In the genomic region with DNA sequence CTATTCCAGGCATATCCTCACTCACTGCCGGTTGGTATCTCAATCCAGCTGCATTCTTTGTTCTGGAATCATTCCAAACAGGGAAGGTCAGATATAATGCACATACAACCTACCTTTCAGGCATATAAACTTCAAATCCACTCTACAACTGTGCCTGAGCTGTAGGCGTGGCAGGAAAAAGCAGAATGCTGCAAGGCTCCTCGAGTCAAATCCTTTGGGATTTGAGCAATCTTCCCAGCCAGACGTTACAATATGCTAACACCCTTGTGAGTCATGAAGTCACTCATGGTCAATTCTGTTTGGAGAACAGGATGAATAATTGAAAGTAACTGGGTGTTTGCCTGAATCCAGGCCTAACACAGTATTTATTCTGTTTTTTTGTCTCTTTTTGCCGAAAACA, we compare ENCODE assay signal across 8 cellular contexts.
A peak's percentile ranks its signal among the peaks of the same experiment; 100 is the strongest.
DNase-seq lines count a peak whose midpoint lies in the region; ATAC-seq and TF ChIP-seq lines count a peak whose summit lies in the region.

No MANE protein-coding gene starts in this region.

- peak overlapping the region; percentile 46 for H3K27ac ChIP-seq in PC-3 (ENCODE audit: low read length)
- peak overlapping the region; percentile 12 to 72 (median 60) for H3K27ac ChIP-seq in esophagus muscularis mucosa (replicated peaks in 1 of 4)
- H3K27ac ChIP-seq in rectal smooth muscle tissue (ENCODE audit: low read depth, low read length) = peak overlapping the region; percentile 24

- H3K9ac ChIP-seq in PC-3 (ENCODE audit: low read length) = no peak overlapping the region
- H3K9ac ChIP-seq in rectal smooth muscle tissue (ENCODE audit: low read length) = no peak overlapping the region

- intact Hi-C loops in PC-3 (cut with micrococcal nuclease) (no loop called here), esophagus muscularis mucosa (cut with DNase I) (no loop called here)

- no peaks in the 10 kb centered on the region for H3K9me2 ChIP-seq in PC-3 (replicated peaks; ENCODE audit: low read length)

- no peaks in the 10 kb centered on the region for H3K27me3 ChIP-seq in PC-3 (ENCODE audit: low read length)
- no peaks in the 10 kb centered on the region for H3K27me3 ChIP-seq in esophagus muscularis mucosa
- no peaks in the 10 kb centered on the region for H3K27me3 ChIP-seq in rectal smooth muscle tissue (ENCODE audit: control insufficient read depth, insufficient read depth, low read length)

- H3F3A ChIP-seq in PC-3 (ENCODE audit: low read length, unreplicated experiment) = no peaks in the 10 kb centered on the region

- no peaks in the 10 kb centered on the region for H4K20me1 ChIP-seq in PC-3 (ENCODE audit: low read length)

- no TSS peak for BruUV-seq in PC-3 (replicated peaks; lab: Mats Ljungman, UMichigan)

- TF ChIP-seq POLR2A in esophagus muscularis mucosa (IDR thresholded peaks at IDR 0.05; ENCODE audit: low read depth) = no peak

- H3K4me1 ChIP-seq in PC-3 (ENCODE audit: insufficient read depth, low read length) = peaks cover 11% of the 10 kb centered on the region
- H3K4me1 ChIP-seq in esophagus muscularis mucosa = peaks cover 18 to 28% (median 23%) of the 10 kb centered on the region in 4 donors
- peaks cover 7% of the 10 kb centered on the region for H3K4me1 ChIP-seq in rectal smooth muscle tissue (ENCODE audit: control insufficient read depth, insufficient read depth, low read length)

- no peak overlapping the region for H3K27ac Mint-ChIP-seq in activated T-cell treated with anti-CD3 and anti-CD28 coated beads, Interleukin-2, amount 50 U/mL, for 72 hours
- H3K27ac Mint-ChIP-seq in stimulated activated memory B cell treated with anti-CD40 and anti-IgM and Interleukin-4, amounts not matched to agents 10 μg/mL and 1 μg/mL and 100 μg/mL, for 72 hours = no peak overlapping the region

- CTCF ChIA-PET in PC-3 (lab: Charles Lee) = no interaction called here

- TF ChIP-seq EP300 in esophagus muscularis mucosa (IDR thresholded peaks at IDR 0.05) = no peak

- peaks cover 10% of the 10 kb centered on the region for H3K27me3 Mint-ChIP-seq in activated T-cell treated with anti-CD3 and anti-CD28 coated beads, Interleukin-2, amount 50 U/mL, for 72 hours (ENCODE audit: low read depth)
- H3K27me3 Mint-ChIP-seq in stimulated activated memory B cell treated with anti-CD40 and anti-IgM and Interleukin-4, amounts not matched to agents 10 μg/mL and 1 μg/mL and 100 μg/mL, for 72 hours = no peaks in the 10 kb centered on the region

- H3K79me2 ChIP-seq in PC-3 (ENCODE audit: low read length) = no peaks in the 10 kb centered on the region

- no peak overlapping the region for H3K4me3 ChIP-seq in PC-3 (ENCODE audit: low read length)
- no peak overlapping the region for H3K4me3 ChIP-seq in esophagus muscularis mucosa
- no peak overlapping the region for H3K4me3 ChIP-seq in rectal smooth muscle tissue (ENCODE audit: low read length)

- peaks cover 0 to under 1% of the 10 kb centered on the region in 2 donors for H3K9me3 Mint-ChIP-seq in activated T-cell treated with anti-CD3 and anti-CD28 coated beads, Interleukin-2, amount 50 U/mL, for 72 hours
- no peaks in the 10 kb centered on the region for H3K9me3 Mint-ChIP-seq in stimulated activated memory B cell treated with anti-CD40 and anti-IgM and Interleukin-4, amounts not matched to agents 10 μg/mL and 1 μg/mL and 100 μg/mL, for 72 hours

- DNase-seq in D341Med (ENCODE audit: low spot score) = peak; percentile 60
- peak; percentile 70 for DNase-seq in PC-3
- peak; percentile 57 for DNase-seq in esophagus muscularis mucosa (ENCODE audit: extremely low spot score)
- DNase-seq in HuH-7 (ENCODE audit: low spot score) = no peak
- no peak for DNase-seq in activated T-cell treated with anti-CD3 and anti-CD28 coated beads, Interleukin-2, amount 50 U/mL, for 72 hours

- TF ChIP-seq CTCF in PC-3 (conservative IDR thresholded peaks at IDR 0.05; ENCODE audit: low read depth, low read length) (no peak), esophagus muscularis mucosa (IDR thresholded peaks at IDR 0.05) (no peak)

- 41% methylated on average over 5 of the region's 5 CpGs for WGBS in esophagus muscularis mucosa

- H3K9me3 ChIP-seq in PC-3 (ENCODE audit: low read length) (no peaks in the 10 kb centered on the region), esophagus muscularis mucosa (no peaks in the 10 kb centered on the region)

- ATAC-seq in PC-3 (peak; percentile 88), HG02840 (IDR thresholded peaks at IDR 0.05; ENCODE audit: low FRiP score, unreplicated experiment) (no peak)
- no peak for ATAC-seq in activated T-cell treated with anti-CD3 and anti-CD28 coated beads, Interleukin-2, amount 50 U/mL, for 72 hours (replicated peaks in 1 of 2)
- no peak for ATAC-seq in stimulated activated memory B cell treated with anti-CD40 and anti-IgM and Interleukin-4, amounts not matched to agents 10 μg/mL and 1 μg/mL and 100 μg/mL, for 72 hours

- H3K4me3 Mint-ChIP-seq in activated T-cell treated with anti-CD3 and anti-CD28 coated beads, Interleukin-2, amount 50 U/mL, for 72 hours = no peak overlapping the region
- H3K4me3 Mint-ChIP-seq in stimulated activated memory B cell treated with anti-CD40 and anti-IgM and Interleukin-4, amounts not matched to agents 10 μg/mL and 1 μg/mL and 100 μg/mL, for 72 hours = no peak overlapping the region

- H3K4me2 ChIP-seq in PC-3 (ENCODE audit: low read length) = peak overlapping the region; percentile 26; the same call in 1 of the 2 replicates

- POLR2A ChIA-PET in PC-3 (lab: Charles Lee; ENCODE audit: unreplicated experiment) = no interaction called here

- peak overlapping the region; percentile 70 for H2AFZ ChIP-seq in PC-3 (ENCODE audit: low read length)

- no peaks in the 10 kb centered on the region for H3K36me3 Mint-ChIP-seq in activated T-cell treated with anti-CD3 and anti-CD28 coated beads, Interleukin-2, amount 50 U/mL, for 72 hours (ENCODE audit: insufficient read depth in 2 of 2)
- peaks cover 2% of the 10 kb centered on the region for H3K36me3 Mint-ChIP-seq in stimulated activated memory B cell treated with anti-CD40 and anti-IgM and Interleukin-4, amounts not matched to agents 10 μg/mL and 1 μg/mL and 100 μg/mL, for 72 hours

- H3K36me3 ChIP-seq in PC-3 (ENCODE audit: low read depth, low read length) (no peaks in the 10 kb centered on the region), esophagus muscularis mucosa (no peaks in the 10 kb centered on the region), rectal smooth muscle tissue (ENCODE audit: control insufficient read depth, insufficient read depth, low read length) (no peaks in the 10 kb centered on the region)

- peaks cover 5% of the 10 kb centered on the region for H3K4me1 Mint-ChIP-seq in activated T-cell treated with anti-CD3 and anti-CD28 coated beads, Interleukin-2, amount 50 U/mL, for 72 hours (ENCODE audit: low read depth)
- H3K4me1 Mint-ChIP-seq in stimulated activated memory B cell treated with anti-CD40 and anti-IgM and Interleukin-4, amounts not matched to agents 10 μg/mL and 1 μg/mL and 100 μg/mL, for 72 hours = peaks cover 62% of the 10 kb centered on the region

Comparison
In these comparisons a context has a peak if more than half of its experiments do, and no peak if none do; other contexts are left out.
1. DNase-seq: peak in D341Med (single experiment), PC-3 (single experiment) and esophagus muscularis mucosa (single experiment); none in HuH-7 (single experiment) and activated T-cell treated with anti-CD3 and anti-CD28 coated beads, Interleukin-2, amount 50 U/mL, for 72 hours (0 of 2).
2. Peak in every context shown above with its lines, with median percentiles within 50 percentile points of each other: H3K27ac ChIP-seq.